ENCODE assay signal across 25 cellular contexts in genomic region chr1:86184401-86184800, GRCh38. TPM values are rescaled to one million over a fixed set of nuclear protein-coding genes. Genes with fewer than 3 reads are reported as not detected.
DNase-seq lines count a peak whose midpoint lies in the region; ATAC-seq, FAIRE-seq and TF ChIP-seq lines count a peak whose summit lies in the region.
"Had no signal": no experiment of that assay in that cellular context is flagged by ENCODE, and none has a peak within 500 bp of the region (broad histone marks: within the 10 kb centered on the region; RNA-seq: fewer than 3 reads in every experiment).

No MANE protein-coding gene starts in this region.

- H3K4me3 ChIP-seq in right atrium auricular region (no peak overlapping the region), H1 (ENCODE audit: extremely low read depth in 1 of 4, insufficient read depth in 2 of 4, low read depth in 3 of 4, low read length in 4 of 4) (no peak overlapping the region)
- H3K4me3 ChIP-seq: A549; BLaER1 treated with 17β-estradiol and CSF1 and Interleukin-3, amounts not matched to agents 10 nM and 100 nM; GM12878 had no signal

- TF ChIP-seq EP300 in H1 (IDR thresholded peaks at IDR 0.05; ENCODE audit: borderline replicate concordance in 1 of 2, low read depth in 2 of 2, low read length in 2 of 2): no peak

- peak overlapping the region; percentile 31 for H3K14ac ChIP-seq in H1 (ENCODE audit: insufficient read length)

- H4K20me1 ChIP-seq in H1 (replicated peaks in 1 of 2; ENCODE audit: control insufficient read depth in 1 of 2, insufficient read depth in 2 of 2, low read length in 2 of 2): no peaks in the 10 kb centered on the region
- H4K20me1 ChIP-seq: BLaER1 treated with 17β-estradiol and CSF1 and Interleukin-3, amounts not matched to agents 10 nM and 100 nM had no signal

- H3K9me3 ChIP-seq in right atrium auricular region: no peaks in the 10 kb centered on the region
- no peaks in the 10 kb centered on the region for H3K9me3 ChIP-seq in H1 (ENCODE audit: insufficient read depth in 2 of 2, low read depth in 1 of 2, low read length in 1 of 2)
- H3K9me3 ChIP-seq: A549, BE2C had no signal

- no peaks in the 10 kb centered on the region for H3K36me3 ChIP-seq in right atrium auricular region
- no peaks in the 10 kb centered on the region for H3K36me3 ChIP-seq in H1 (ENCODE audit: control insufficient read depth in 2 of 4, insufficient read depth in 4 of 4, low read length in 3 of 4)
- H3K36me3 ChIP-seq: BE2C; BLaER1 treated with 17β-estradiol and CSF1 and Interleukin-3, amounts not matched to agents 10 nM and 100 nM had no signal

- H3K27ac ChIP-seq in right atrium auricular region: no peak overlapping the region
- no peak overlapping the region for H3K27ac ChIP-seq in H1 (ENCODE audit: low read depth, low read length)
- H3K27ac ChIP-seq: A549; BLaER1 treated with 17β-estradiol and CSF1 and Interleukin-3, amounts not matched to agents 10 nM and 100 nM had no signal

- DNase-seq in Right ventricle myocardium inferior (ENCODE audit: missing footprints) (no peak), right atrium auricular region (ENCODE audit: low spot score) (no peak), H1 (ENCODE audit: low read depth in 1 of 2, low spot score in 2 of 2) (no peak), left cardiac atrium (no peak), myocyte (ENCODE audit: low read depth) (peak; percentile 64), NCI-H146 (lab: John Stamatoyannopoulos, UW) (no peak), NCI-H524 treated with DMSO at 0.1 percent for 48 hours (lab: John Stamatoyannopoulos, UW) (no peak)
- DNase-seq: 8988T; ACHN; AML-193; BE2C; CD4-positive, alpha-beta T cell; CD8-positive, alpha-beta memory T cell; DMS 273 treated with DMSO at 0.1 percent for 48 hours; DMS79; EL; GDM1; GOT3; H7; HCEC 1CT had no signal

- no peak for TF ChIP-seq RAD21 in H1 (IDR thresholded peaks at IDR 0.05 in 1 of 2, conservative IDR thresholded peaks at IDR 0.05 in 1 of 2; ENCODE audit: low read depth in 2 of 2, low read length in 2 of 2)

- H3K23ac ChIP-seq in H1 (ENCODE audit: insufficient read length): no peak overlapping the region

- CTCF ChIA-PET in H1 (lab: Charles Lee; ENCODE audit: partially characterized antibody): interaction anchor here (1.1 kb wide), 1 partner anchor 11 kb away, joined by 5 read pairs; no protein-coding TSS in a partner anchor

- no peak overlapping the region for H3K9ac ChIP-seq in H1 (replicated peaks in 1 of 4; ENCODE audit: extremely low read depth in 1 of 4, low read depth in 3 of 4, low read length in 3 of 4)
- H3K9ac ChIP-seq: BLaER1 treated with 17β-estradiol and CSF1 and Interleukin-3, amounts not matched to agents 10 nM and 100 nM had no signal

- TF ChIP-seq POLR2A in H1 (IDR thresholded peaks at IDR 0.05; ENCODE audit: control extremely low read depth in 1 of 2, low read depth in 2 of 2, low read length in 2 of 2): no peak

- H3K27me3 ChIP-seq in right atrium auricular region (no peaks in the 10 kb centered on the region), H1 (replicated peaks in 1 of 4; ENCODE audit: control insufficient read depth in 3 of 4, extremely low read depth in 1 of 4, insufficient read depth in 3 of 4, low read length in 3 of 4) (no peaks in the 10 kb centered on the region)
- H3K27me3 ChIP-seq: BE2C; BLaER1 treated with 17β-estradiol and CSF1 and Interleukin-3, amounts not matched to agents 10 nM and 100 nM had no signal

- H3K56ac ChIP-seq in H1 (replicated peaks; ENCODE audit: insufficient read length, low read depth, low read length): no peak overlapping the region

- no peak for TF ChIP-seq CTCF in right atrium auricular region (IDR thresholded peaks at IDR 0.05)
- TF ChIP-seq CTCF in H1 (IDR thresholded peaks at IDR 0.05; ENCODE audit: control extremely low read depth in 1 of 3, insufficient read depth in 1 of 3, low read depth in 1 of 3, low read length in 3 of 3): no peak

- no peaks in the 10 kb centered on the region for H3K79me1 ChIP-seq in H1 (ENCODE audit: low read depth, low read length)

- H3K23me2 ChIP-seq in H1 (ENCODE audit: low read depth, low read length): no peaks in the 10 kb centered on the region

- intact Hi-C loops in Right ventricle myocardium inferior (cut with DNase I) (no loop called here), left cardiac atrium (cut with DNase I) (no loop called here)

- no peaks in the 10 kb centered on the region for H3K79me2 ChIP-seq in H1 (ENCODE audit: control insufficient read depth in 1 of 2, insufficient read depth in 2 of 2, low read length in 2 of 2)

- no peak overlapping the region for H2BK12ac ChIP-seq in H1 (ENCODE audit: low read depth, low read length)

- H4K8ac ChIP-seq in H1 (ENCODE audit: extremely low read depth, insufficient read depth, low read length): no peak overlapping the region

- peak; percentile 74 for ATAC-seq in Right ventricle myocardium inferior
- ATAC-seq in left cardiac atrium: peak; percentile 41 to 78
- no peak for ATAC-seq in GM18907 (IDR thresholded peaks at IDR 0.05; ENCODE audit: unreplicated experiment)
- ATAC-seq: A549, GM12878 had no signal

- no peak overlapping the region for H2BK5ac ChIP-seq in H1 (ENCODE audit: low read depth, low read length)

- FAIRE-seq in H1 (lab: Jason Lieb, UNC): no peak
- FAIRE-seq: A549, D721Med, GM12878 had no signal

- H2AK5ac ChIP-seq in H1 (ENCODE audit: low read depth, low read length): no peak overlapping the region

- H4K5ac ChIP-seq in H1 (ENCODE audit: insufficient read length, low read depth, low read length): no peak overlapping the region

- H2BK15ac ChIP-seq in H1 (ENCODE audit: low read length): no peak overlapping the region

- WGBS in H1 (ENCODE audit: extremely low coverage in 1 of 2, insufficient coverage in 1 of 2, insufficient read length in 1 of 2, insufficient replicate concordance in 2 of 2, low coverage in 1 of 2, low lambda C conversion rate in 2 of 2, missing lambda C conversion rate in 1 of 2), 2 experiments: 88% methylated on average over 2 of the region's 2 CpGs; no CpG with 5 or more reads in 1 of the 2 experiments

- H3K18ac ChIP-seq in H1 (ENCODE audit: extremely low read depth, low read length): no peak overlapping the region

- no peak overlapping the region for H2BK120ac ChIP-seq in H1 (replicated peaks; ENCODE audit: low read depth, low read length)

- no peak overlapping the region for H2BK20ac ChIP-seq in H1 (ENCODE audit: low read length)

- H2AFZ ChIP-seq in H1 (ENCODE audit: low read length): no peak overlapping the region

- H3K4me1 ChIP-seq in right atrium auricular region: peaks cover 0 to 11% of the 10 kb centered on the region in 2 donors
- H3K4me1 ChIP-seq in H1 (replicated peaks in 1 of 4; ENCODE audit: control insufficient read depth in 3 of 4, insufficient read depth in 4 of 4, low read length in 3 of 4): no peaks in the 10 kb centered on the region
- H3K4me1 ChIP-seq: A549; BE2C; BLaER1 treated with 17β-estradiol and CSF1 and Interleukin-3, amounts not matched to agents 10 nM and 100 nM had no signal

- POLR2A ChIA-PET in H1 (lab: Charles Lee; ENCODE audit: partially characterized antibody): no interaction called here

- no peak overlapping the region for H3K4me2 ChIP-seq in H1 (ENCODE audit: insufficient read depth in 1 of 2, low read depth in 2 of 2, low read length in 2 of 2)
- H3K4me2 ChIP-seq: A549; BLaER1 treated with 17β-estradiol and CSF1 and Interleukin-3, amounts not matched to agents 10 nM and 100 nM had no signal

- H4K91ac ChIP-seq in H1 (replicated peaks; ENCODE audit: insufficient read length, low read length): no peak overlapping the region

- no peak overlapping the region for H3K4ac ChIP-seq in H1 (replicated peaks; ENCODE audit: insufficient read length, low read depth, low read length)

TF ChIP-seq in H1, 55 proteins besides CTCF, POLR2A, EP300 and RAD21 (continues in another document):
- TF ChIP-seq CEBPB (IDR thresholded peaks at IDR 0.05; ENCODE audit: low read depth, low read length): no peak
- no peak for TF ChIP-seq RFX5 (IDR thresholded peaks at IDR 0.05; ENCODE audit: borderline replicate concordance, low read depth, low read length)
- no peak for TF ChIP-seq NRF1 (IDR thresholded peaks at IDR 0.05; ENCODE audit: low read depth, low read length)
- TF ChIP-seq, protein P1, sequence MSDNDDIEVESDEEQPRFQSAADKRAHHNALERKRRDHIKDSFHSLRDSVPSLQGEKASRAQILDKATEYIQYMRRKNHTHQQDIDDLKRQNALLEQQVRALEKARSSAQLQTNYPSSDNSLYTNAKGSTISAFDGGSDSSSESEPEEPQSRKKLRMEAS (IDR thresholded peaks at IDR 0.05): no peak
- TF ChIP-seq TAF7 (optimal IDR thresholded peaks at IDR 0.05; ENCODE audit: borderline replicate concordance, low read depth, low read length): no peak
- TF ChIP-seq RNF2 (IDR thresholded peaks at IDR 0.05; ENCODE audit: borderline replicate concordance, low read depth, low read length, missing control alignments, poor library complexity, severe bottlenecking): no peak
- TF ChIP-seq SP4 (IDR thresholded peaks at IDR 0.05; ENCODE audit: low read length): no peak
- no peak for TF ChIP-seq RBBP5 (IDR thresholded peaks at IDR 0.05; ENCODE audit: borderline replicate concordance, low read depth, low read length)
- TF ChIP-seq ASH2L (IDR thresholded peaks at IDR 0.05; ENCODE audit: low read length): no peak
- TF ChIP-seq EGR1 (IDR thresholded peaks at IDR 0.05; ENCODE audit: borderline replicate concordance, low read depth, low read length): no peak
- no peak for TF ChIP-seq RXRA (IDR thresholded peaks at IDR 0.05; ENCODE audit: insufficient read depth, low read depth, low read length)

RNA-seq across cellular contexts. Expression of gene COL24A1, which starts 27.8 kb away (rescaled TPM):
- total RNA-seq in Right ventricle myocardium inferior (1.6 TPM), right atrium auricular region (1 to 10 TPM in 1 of 2 donors, under 1 TPM in 1; 0.67 to 1.0 TPM), left cardiac atrium (1 to 10 TPM; 1.4 to 1.5 TPM), myocyte (1.3 and 1.7 TPM in 2 replicates)
- 0.77 and 1.1 TPM in 2 replicates for total RNA-seq in H1 (2021; fragmentation: NEBNext Ultra II Directional; extraction: Animal tissue kit (Norgen Biotek cat#: 25700))
- polyA plus RNA-seq in H1 (2011; rRNA removed): 0.23 and 0.46 TPM in 2 replicates
- 0.25 TPM for polyA plus RNA-seq in H1 (2011; cell fraction: cytosol; rRNA removed)
- 2.4 TPM for polyA plus RNA-seq in H1 (2011; cell fraction: nucleus; rRNA removed)
- 0.47 to 0.53 TPM (median 0.52 TPM) in 4 replicates for polyA plus RNA-seq in H1 (2012, experiment 1 of 2)
- 0.07 TPM for polyA plus RNA-seq in H1 (2012, experiment 2 of 2)
- 0.59 TPM for polyA plus RNA-seq in H1 (2013, experiment 1 of 2)
- polyA plus RNA-seq in H1 (2013, experiment 2 of 2): 0.59 TPM
- polyA minus RNA-seq in H1 (2011; rRNA and poly(A)+ RNA removed): 0.44 and 0.66 TPM in 2 replicates
- 0.37 TPM for polyA minus RNA-seq in H1 (2011; cell fraction: cytosol; rRNA and poly(A)+ RNA removed)
- polyA minus RNA-seq in H1 (2011; cell fraction: nucleus; rRNA and poly(A)+ RNA removed): 2.6 TPM
- polyA plus RNA-seq in myocyte (2012): 0.53 TPM
- total RNA-seq: CD8-positive, alpha-beta memory T cell had no signal
- polyA plus RNA-seq: CD8-positive, alpha-beta memory T cell had no signal
